12 cellular contexts compared by ENCODE assay signal in genomic region chr16:10929853-10930754, GRCh38. TPM values are rescaled to one million over a fixed set of nuclear protein-coding genes. Genes with fewer than 3 reads are reported as not detected.
A peak's percentile ranks its signal among the peaks of the same experiment; 100 is the strongest.
DNase-seq lines count a peak whose midpoint lies in the region; ATAC-seq and TF ChIP-seq lines count a peak whose summit lies in the region.
"Had no signal": no experiment of that assay in that cellular context is flagged by ENCODE, and none has a peak within 500 bp of the region (broad histone marks: within the 10 kb centered on the region; RNA-seq: fewer than 3 reads in every experiment).

No MANE protein-coding gene starts in this region.

- H3K27ac ChIP-seq in adrenal gland (peak overlapping the region in 2 of 5 donors; percentile 69 to 76), foreskin keratinocyte (no peak overlapping the region), endodermal cell (ENCODE audit: low read depth, low read length) (no peak overlapping the region)
- H3K27ac ChIP-seq: 22Rv1, suprapubic skin had no signal

- H3K9me3 ChIP-seq in adrenal gland (replicated peaks in 1 of 3), result no peaks in the 10 kb centered on the region
- no peaks in the 10 kb centered on the region for H3K9me3 ChIP-seq in endodermal cell (ENCODE audit: control insufficient read depth, low read length)
- H3K9me3 ChIP-seq: suprapubic skin had no signal

- 59 to 64% (median 60%) methylated on average over 13 to 15 of the region's 15 CpGs for WGBS in adrenal gland, 4 donors
- 91 to 92% methylated on average over 8 to 15 of the region's 15 CpGs for WGBS in endodermal cell (ENCODE audit: insufficient coverage in 1 of 2, insufficient read length in 1 of 2), 2 experiments

- no peaks in the 10 kb centered on the region for H3K9me3 Mint-ChIP-seq in endodermal cell
- H3K9me3 Mint-ChIP-seq: activated T-helper 2 cell treated with anti-CD3 and anti-CD28 coated beads, Interferon-gamma antibody, Interleukin-2, Interleukin-4, amounts not matched to agents 10 μg/mL and 5 μg/mL and 100 μg/mL, durations not matched to agents 14 hours and 24 hours and 36 hours; immature natural killer cell had no signal

- H3K27me3 ChIP-seq in adrenal gland (no peaks in the 10 kb centered on the region), foreskin keratinocyte (no peaks in the 10 kb centered on the region), endodermal cell (ENCODE audit: control insufficient read depth, insufficient read depth, low read length, poor library complexity, severe bottlenecking) (no peaks in the 10 kb centered on the region)
- H3K27me3 ChIP-seq: suprapubic skin had no signal

- H3K27ac Mint-ChIP-seq in endodermal cell, result no peak overlapping the region
- H3K27ac Mint-ChIP-seq: activated T-helper 2 cell treated with anti-CD3 and anti-CD28 coated beads, Interferon-gamma antibody, Interleukin-2, Interleukin-4, amounts not matched to agents 10 μg/mL and 5 μg/mL and 100 μg/mL, durations not matched to agents 14 hours and 24 hours and 36 hours had no signal

- H3K4me1 Mint-ChIP-seq in endodermal cell, result no peaks in the 10 kb centered on the region

- DNase-seq in NCI-H345 (lab: John Stamatoyannopoulos, UW) (peak; percentile 45), NCI-H345 treated with DMSO at 0.1 percent for 48 hours (lab: John Stamatoyannopoulos, UW; ENCODE audit: unreplicated experiment) (no peak), M059J (ENCODE audit: low read depth) (peak; percentile 26), adrenal gland (peak in 5 of 7 donors; percentile 76 to 89 (median 86)), omental fat pad (ENCODE audit: low spot score) (no peak), NCI-H146 treated with DMSO at 0.1 percent for 48 hours (lab: John Stamatoyannopoulos, UW; ENCODE audit: unreplicated experiment) (no peak), foreskin keratinocyte (no peak), endodermal cell (no peak)
- DNase-seq: immature natural killer cell had no signal

- peak in 1 of 2 donors; percentile 43 for TF ChIP-seq POLR2A in adrenal gland (IDR thresholded peaks at IDR 0.05)

- H3K36me3 Mint-ChIP-seq in endodermal cell (ENCODE audit: low read depth), result peaks cover 38% of the 10 kb centered on the region

- no peak overlapping the region for H3K9ac ChIP-seq in endodermal cell (ENCODE audit: extremely low read depth, low read length, poor library complexity, severe bottlenecking)

- H3K36me3 ChIP-seq in adrenal gland (replicated peaks in 1 of 2) (peaks cover 0 to 53% of the 10 kb centered on the region in 2 donors), endodermal cell (ENCODE audit: control insufficient read depth, insufficient read depth, low read length) (peaks cover 15% of the 10 kb centered on the region)

- H3K4me1 ChIP-seq in adrenal gland (replicated peaks in 1 of 2) (peaks cover 31 to 52% of the 10 kb centered on the region in 2 donors), foreskin keratinocyte (no peaks in the 10 kb centered on the region), endodermal cell (ENCODE audit: control insufficient read depth, insufficient read depth, low read length) (no peaks in the 10 kb centered on the region)

- peak; percentile 73 for ATAC-seq in omental fat pad (ENCODE audit: low FRiP score)
- no peak for ATAC-seq in foreskin keratinocyte

- H3K4me3 ChIP-seq in adrenal gland (no peak overlapping the region), endodermal cell (ENCODE audit: low read length) (no peak overlapping the region)
- H3K4me3 ChIP-seq: suprapubic skin had no signal

- H3K4me3 Mint-ChIP-seq in endodermal cell, result no peak overlapping the region
- H3K4me3 Mint-ChIP-seq: immature natural killer cell had no signal

- H3K27me3 Mint-ChIP-seq in endodermal cell (ENCODE audit: insufficient read depth), result no peaks in the 10 kb centered on the region

- intact Hi-C loops in adrenal gland (cut with DNase I), result loop anchor here in 1 of 2 donors (10.0 kb wide), 1 partner anchor 415 kb away; no protein-coding TSS in a partner anchor

- TF ChIP-seq CTCF in adrenal gland (IDR thresholded peaks at IDR 0.05) (no peak), omental fat pad (IDR thresholded peaks at IDR 0.05) (no peak), foreskin keratinocyte (conservative IDR thresholded peaks at IDR 0.05) (no peak), endodermal cell (conservative IDR thresholded peaks at IDR 0.05) (no peak)

RNA-seq across cellular contexts. Expression of gene DEXI, which starts 12.2 kb away (rescaled TPM):
- total RNA-seq in M059J (2014; rRNA removed; shearing (Covaris generic)), result 53.0 and 60.7 TPM in 2 replicates
- total RNA-seq in adrenal gland, result 100 to 1,000 TPM in 5 of 8 donors, 10 to 100 TPM in 3; 91.9 to 303 (median 136) TPM
- polyA plus RNA-seq in adrenal gland, result 10 to 100 TPM; 52.6 to 56.6 (median 54.3) TPM
- total RNA-seq in omental fat pad, result 10 to 100 TPM; 56.8 to 71.5 (median 64.5) TPM
- 42.8 and 45.1 TPM in 2 replicates for total RNA-seq in foreskin keratinocyte
- polyA plus RNA-seq in foreskin keratinocyte, result 40.4 and 43.1 TPM in 2 replicates
- 10 to 100 TPM; 31.5 to 32.0 TPM for total RNA-seq in endodermal cell
- 33.2 TPM for polyA plus RNA-seq in endodermal cell (2013, experiment 1 of 2)
- 31.2 TPM for polyA plus RNA-seq in endodermal cell (2013, experiment 2 of 2)

RNA-seq across cellular contexts. Expression of gene CLEC16A, which starts 14.3 kb away (rescaled TPM):
- 8.1 and 15.6 TPM in 2 replicates for total RNA-seq in M059J (2014; rRNA removed; shearing (Covaris generic))
- 10 to 100 TPM; 22.5 to 37.2 (median 29.0) TPM for total RNA-seq in adrenal gland
- polyA plus RNA-seq in adrenal gland, result 10 to 100 TPM; 14.0 to 24.7 (median 21.6) TPM
- 10 to 100 TPM; 24.0 to 36.9 (median 29.5) TPM for total RNA-seq in omental fat pad
- 21.0 and 22.0 TPM in 2 replicates for total RNA-seq in foreskin keratinocyte
- polyA plus RNA-seq in foreskin keratinocyte, result 11.4 and 12.0 TPM in 2 replicates
- total RNA-seq in endodermal cell, result 10 to 100 TPM; 19.5 to 28.3 TPM
- polyA plus RNA-seq in endodermal cell (2013, experiment 1 of 2), result 15.6 TPM
- polyA plus RNA-seq in endodermal cell (2013, experiment 2 of 2), result 15.2 TPM

RNA-seq across cellular contexts. Expression of gene CIITA, which starts 53.1 kb away (rescaled TPM):
- total RNA-seq in M059J (2014; rRNA removed; shearing (Covaris generic)), result 0.71 and 1.0 TPM in 2 replicates
- 10 to 100 TPM in 7 of 8 donors, 1 to 10 TPM in 1; 6.5 to 48.1 (median 20.6) TPM for total RNA-seq in adrenal gland
- 10 to 100 TPM in 1 of 3 donors, 1 to 10 TPM in 2; 4.4 to 37.2 (median 7.9) TPM for polyA plus RNA-seq in adrenal gland
- 100 to 1,000 TPM in 1 of 4 donors, 10 to 100 TPM in 1, 1 to 10 TPM in 2; 3.2 to 101 (median 11.2) TPM for total RNA-seq in omental fat pad
- total RNA-seq in foreskin keratinocyte, result 0.07 TPM in 1 of 2 replicates, not detected in the other
- polyA plus RNA-seq in foreskin keratinocyte, result 0.03 and 0.06 TPM in 2 replicates
- total RNA-seq in endodermal cell, result under 1 TPM in 1 of 2 donors, not detected in 1; 0.26 TPM
- not detected for polyA plus RNA-seq in endodermal cell (2013, experiment 1 of 2)
- not detected for polyA plus RNA-seq in endodermal cell (2013, experiment 2 of 2)

Comparison
In these comparisons a context has a peak if more than half of its experiments do, and no peak if none do; other contexts are left out.
1. DNase-seq: peak in NCI-H345 (single experiment), M059J (single experiment) and adrenal gland (5 of 7); none in NCI-H345 treated with DMSO at 0.1 percent for 48 hours (single experiment), omental fat pad (single experiment), NCI-H146 treated with DMSO at 0.1 percent for 48 hours (single experiment), foreskin keratinocyte (0 of 2) and endodermal cell (single experiment).